ENCODE assay signal across 8 cellular contexts in genomic region chr12:67515679-67516363, GRCh38.
DNase-seq lines count a peak whose midpoint lies in the region; ATAC-seq and TF ChIP-seq lines count a peak whose summit lies in the region.

No MANE protein-coding gene starts in this region.

- H3K36me3 Mint-ChIP-seq in T-helper 17 cell (ENCODE audit: low read depth) (no peaks in the 10 kb centered on the region), WTC11 (no peaks in the 10 kb centered on the region)
- H3K36me3 Mint-ChIP-seq in naive thymus-derived CD8-positive, alpha-beta T cell: no peaks in the 10 kb centered on the region

- no peaks in the 10 kb centered on the region for H3K9me3 ChIP-seq in KOPT-K1 (ENCODE audit: insufficient read depth, low read length, poor library complexity, severe bottlenecking)
- no peaks in the 10 kb centered on the region for H3K9me3 ChIP-seq in T-helper 17 cell (ENCODE audit: control insufficient read depth, low read length, poor library complexity, severe bottlenecking)
- no peaks in the 10 kb centered on the region for H3K9me3 ChIP-seq in tibial nerve

- no peak for DNase-seq in T-helper 17 cell
- DNase-seq in naive thymus-derived CD8-positive, alpha-beta T cell: peak in 8 of 10 donors; percentile 5 to 65 (median 31)
- no peak for DNase-seq in tibial nerve (ENCODE audit: low spot score in 2 of 2)
- DNase-seq in WTC11 (ENCODE audit: low spot score): no peak
- DNase-seq in midbrain (lab: John Stamatoyannopoulos, UW): no peak

- ATAC-seq in GM18511 (IDR thresholded peaks at IDR 0.05; ENCODE audit: unreplicated experiment): peak; percentile 91
- peak; percentile 99 for ATAC-seq in GM21576 (IDR thresholded peaks at IDR 0.05; ENCODE audit: unreplicated experiment)
- peak; percentile 89 for ATAC-seq in T-helper 17 cell
- ATAC-seq in naive thymus-derived CD8-positive, alpha-beta T cell: peak; percentile 88 to 92
- ATAC-seq in WTC11: no peak

- H3K36me3 ChIP-seq in KOPT-K1 (ENCODE audit: insufficient read depth, low read length): no peaks in the 10 kb centered on the region
- no peaks in the 10 kb centered on the region for H3K36me3 ChIP-seq in tibial nerve

- H3K9me3 Mint-ChIP-seq in naive thymus-derived CD8-positive, alpha-beta T cell: no peaks in the 10 kb centered on the region
- H3K9me3 Mint-ChIP-seq in WTC11: no peaks in the 10 kb centered on the region

- H3K27ac ChIP-seq in KOPT-K1 (ENCODE audit: low read depth, low read length, poor library complexity, severe bottlenecking) (peak overlapping the region; percentile 25), tibial nerve (no peak overlapping the region)

- peaks cover 0 to 24% (median 7%) of the 10 kb centered on the region in 4 donors for H3K4me1 ChIP-seq in tibial nerve

- peak overlapping the region; percentile 76 for H3K4me3 Mint-ChIP-seq in T-helper 17 cell
- H3K4me3 Mint-ChIP-seq in naive thymus-derived CD8-positive, alpha-beta T cell: peak overlapping the region; percentile 8 to 81 (median 69)
- no peak overlapping the region for H3K4me3 Mint-ChIP-seq in WTC11

- no peak for TF ChIP-seq EP300 in tibial nerve (IDR thresholded peaks at IDR 0.05)

- POLR2A ChIA-PET in naive thymus-derived CD8-positive, alpha-beta T cell (lab: Charles Lee): interaction anchor here (0.6 to 3.5 kb wide), 12 partner anchors 11 to 133 kb away, joined by 3 to 36 read pairs (median 6); partner anchors contain the start of gene DYRK2
- POLR2A ChIA-PET in WTC11 (lab: Charles Lee): interaction anchor here (0.9 kb wide), 1 partner anchor 9 kb away, joined by 3 read pairs; no protein-coding TSS in a partner anchor

- 49 to 72% methylated on average over 10 of the region's 10 CpGs for WGBS in tibial nerve, 2 donors

- TF ChIP-seq CTCF in tibial nerve (IDR thresholded peaks at IDR 0.05) (no peak), WTC11 (IDR thresholded peaks at IDR 0.05) (no peak)

- CTCF ChIA-PET in WTC11 (lab: Charles Lee): no interaction called here

- H3K27me3 Mint-ChIP-seq in T-helper 17 cell (no peaks in the 10 kb centered on the region), WTC11 (ENCODE audit: low read depth) (no peaks in the 10 kb centered on the region; the same call in none of the 2 replicates)
- no peaks in the 10 kb centered on the region for H3K27me3 Mint-ChIP-seq in naive thymus-derived CD8-positive, alpha-beta T cell

- H3K27me3 ChIP-seq in tibial nerve: no peaks in the 10 kb centered on the region

- peaks cover 40% of the 10 kb centered on the region for H3K4me1 Mint-ChIP-seq in T-helper 17 cell
- peaks cover 32 to 59% (median 52%) of the 10 kb centered on the region in 4 donors for H3K4me1 Mint-ChIP-seq in naive thymus-derived CD8-positive, alpha-beta T cell
- H3K4me1 Mint-ChIP-seq in WTC11: peaks cover 38% of the 10 kb centered on the region

- TF ChIP-seq POLR2A in tibial nerve (IDR thresholded peaks at IDR 0.05): no peak

- H3K4me3 ChIP-seq in tibial nerve: no peak overlapping the region

- H3K27ac Mint-ChIP-seq in T-helper 17 cell: peak overlapping the region; percentile 86
- peak overlapping the region; percentile 70 to 92 (median 84) for H3K27ac Mint-ChIP-seq in naive thymus-derived CD8-positive, alpha-beta T cell
- H3K27ac Mint-ChIP-seq in WTC11: no peak overlapping the region

TF ChIP-seq in WTC11, 78 proteins besides CTCF, POLR2A, EP300 and RAD21:
- no peak for TF ChIP-seq ZNF281 (CRISPR knock-in tag; IDR thresholded peaks at IDR 0.05)
- no peak for TF ChIP-seq MXD4 (CRISPR knock-in tag; IDR thresholded peaks at IDR 0.05; ENCODE audit: borderline replicate concordance)
- no peak for TF ChIP-seq ATF6 (CRISPR knock-in tag; IDR thresholded peaks at IDR 0.05)
- TF ChIP-seq ZNF671 (CRISPR knock-in tag; IDR thresholded peaks at IDR 0.05): no peak
- no peak for TF ChIP-seq TP53 (CRISPR knock-in tag; IDR thresholded peaks at IDR 0.05)
- no peak for TF ChIP-seq IRF2 (CRISPR knock-in tag; IDR thresholded peaks at IDR 0.05; ENCODE audit: borderline replicate concordance, low read depth)
- TF ChIP-seq MAX (CRISPR knock-in tag; IDR thresholded peaks at IDR 0.05): no peak
- no peak for TF ChIP-seq GABPB1 (CRISPR knock-in tag; IDR thresholded peaks at IDR 0.05)
- no peak for TF ChIP-seq FOXP1 (CRISPR knock-in tag; IDR thresholded peaks at IDR 0.05; ENCODE audit: borderline replicate concordance)
- TF ChIP-seq SOX15 (CRISPR knock-in tag; IDR thresholded peaks at IDR 0.05): no peak
- no peak for TF ChIP-seq ZSCAN18 (CRISPR knock-in tag; IDR thresholded peaks at IDR 0.05)
- no peak for TF ChIP-seq ZNF512 (CRISPR knock-in tag; IDR thresholded peaks at IDR 0.05; ENCODE audit: borderline replicate concordance)
- no peak for TF ChIP-seq ATF1 (CRISPR knock-in tag; IDR thresholded peaks at IDR 0.05)
- TF ChIP-seq TEAD1 (CRISPR knock-in tag; IDR thresholded peaks at IDR 0.05): no peak
- no peak for TF ChIP-seq ZNF232 (CRISPR knock-in tag; IDR thresholded peaks at IDR 0.05)
- no peak for TF ChIP-seq MLX (CRISPR knock-in tag; IDR thresholded peaks at IDR 0.05)

Comparison
In these comparisons a context has a peak if more than half of its experiments do, and no peak if none do; other contexts are left out.
1. DNase-seq: peak in naive thymus-derived CD8-positive, alpha-beta T cell (8 of 10); none in T-helper 17 cell (0 of 3), tibial nerve (0 of 2), WTC11 (single experiment) and midbrain (single experiment).